Comparison of ENCODE assay signal across 8 cellular contexts in the genomic region with DNA sequence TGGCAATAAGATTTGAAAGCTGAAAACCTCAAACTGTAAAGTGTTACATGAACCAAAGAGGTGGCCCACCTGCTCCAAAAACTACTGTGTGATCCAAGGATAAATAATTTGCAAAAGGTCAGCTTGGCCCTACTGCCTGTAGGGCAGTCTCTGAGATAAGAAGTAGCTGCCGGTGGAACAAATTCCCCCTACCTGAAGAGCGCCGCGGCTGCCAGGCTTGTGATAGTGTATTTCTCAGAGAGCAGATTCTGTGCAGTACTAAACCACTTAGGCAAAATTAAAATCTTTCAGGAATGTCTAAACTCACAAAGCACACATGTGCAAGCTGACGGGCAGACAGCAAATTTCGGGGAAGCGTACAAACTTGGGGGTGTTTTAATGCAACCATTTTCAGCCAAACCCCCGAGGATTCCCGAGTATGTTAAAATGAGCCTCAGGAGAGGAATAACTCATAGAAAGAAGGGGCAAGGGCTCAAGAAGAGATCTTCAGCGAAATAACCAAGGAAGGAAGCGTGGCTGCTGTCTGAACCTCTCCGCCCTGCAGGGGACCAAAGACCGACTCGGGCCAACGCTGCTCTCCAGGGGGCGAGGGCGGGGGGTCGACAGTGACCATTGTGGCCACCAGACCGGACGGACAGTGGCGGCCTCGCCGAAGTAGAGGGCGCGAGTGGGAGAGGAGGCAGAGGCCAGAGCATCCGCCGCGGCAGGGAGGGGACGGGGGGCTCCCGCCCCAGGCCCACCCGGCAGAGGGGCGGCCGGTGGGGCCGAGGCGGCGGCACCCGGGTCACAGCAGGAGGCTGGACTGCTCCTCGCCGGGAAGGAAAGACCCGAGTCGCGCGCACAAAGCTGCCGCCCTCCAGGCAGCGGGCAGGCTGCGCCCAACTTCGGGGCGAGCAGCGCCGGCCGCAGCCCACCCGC. TPM values are rescaled to one million over a fixed set of nuclear protein-coding genes. Genes with fewer than 3 reads are reported as not detected.
DNase-seq lines count a peak whose midpoint lies in the region; ATAC-seq and TF ChIP-seq lines count a peak whose summit lies in the region.

No MANE protein-coding gene starts in this region.

- no peaks in the 10 kb centered on the region; the same call in 1 of the 2 replicates for H4K20me1 ChIP-seq in Karpas-422 (ENCODE audit: insufficient read depth, low read depth, low read length)

- no peaks in the 10 kb centered on the region; the same call in 1 of the 2 replicates for H3K9me2 ChIP-seq in Karpas-422 (replicated peaks; ENCODE audit: insufficient read depth, low read length)

- H3K36me3 ChIP-seq in Karpas-422 (ENCODE audit: insufficient read depth, low read length), result no peaks in the 10 kb centered on the region

- peak overlapping the region; percentile 79 for H3K9ac ChIP-seq in Karpas-422 (ENCODE audit: low read length)

- ATAC-seq in GM21717 (IDR thresholded peaks at IDR 0.05; ENCODE audit: unreplicated experiment), result peak; percentile 14

- peak overlapping the region; percentile 83 for H3K4me2 ChIP-seq in Karpas-422 (ENCODE audit: low read depth, low read length, poor library complexity, severe bottlenecking)

- no peaks in the 10 kb centered on the region for H3K27me3 ChIP-seq in Karpas-422 (ENCODE audit: low read length)

- no peaks in the 10 kb centered on the region for H3K9me3 ChIP-seq in Karpas-422 (ENCODE audit: low read length)

- H2AFZ ChIP-seq in Karpas-422 (ENCODE audit: low read length), result peak overlapping the region; percentile 98; the same call in 1 of the 2 replicates

- H3K4me3 ChIP-seq in Karpas-422 (ENCODE audit: low read length) (peak overlapping the region; percentile 83), fibroblast of the aortic adventitia (ENCODE audit: low read depth, low read length) (peak overlapping the region; percentile 84)

- DNase-seq in SIG-M5 treated with dmso at 0.1 percent for 504 hours (lab: John Stamatoyannopoulos, UW; ENCODE audit: unreplicated experiment) (peak; percentile 26), SIG-M5 (lab: John Stamatoyannopoulos, UW) (no peak), Karpas-422 (no peak), fibroblast of the aortic adventitia (ENCODE audit: low read depth) (peak; percentile 22), nucleus accumbens (lab: John Stamatoyannopoulos, UW) (peak in 29 of 56 donors; percentile 4 to 62 (median 24)), mucosa of gallbladder (ENCODE audit: low spot score) (no peak)
- peak; percentile 3 to 7 for DNase-seq in activated CD4-positive, alpha-beta T cell treated with anti-CD3 and anti-CD28 coated beads for 4 hours

- no peak overlapping the region for H3K27ac ChIP-seq in Karpas-422 (ENCODE audit: low read length)

- peaks cover 15% of the 10 kb centered on the region for H3K4me1 ChIP-seq in Karpas-422 (ENCODE audit: low read length)

- peak; percentile 19 for TF ChIP-seq CTCF in fibroblast of the aortic adventitia (IDR thresholded peaks at IDR 0.05; ENCODE audit: insufficient read depth, low read length)

- H3K79me2 ChIP-seq in Karpas-422 (ENCODE audit: low read length), result no peaks in the 10 kb centered on the region

RNA-seq across cellular contexts. Expression of gene HYCC1, which starts 0.9 kb away (rescaled TPM):
- total RNA-seq in Karpas-422 (2014; rRNA removed; shearing (Covaris generic); ENCODE audit: low replicate concordance), result 2.9 and 3.4 TPM in 2 replicates
- total RNA-seq in fibroblast of the aortic adventitia (ENCODE audit: low replicate concordance), result 113 and 264 TPM in 2 replicates
- 20.5 TPM for total RNA-seq in mucosa of gallbladder

Comparison
In these comparisons a context has a peak if more than half of its experiments do, and no peak if none do; other contexts are left out.
1. DNase-seq: peak in SIG-M5 treated with dmso at 0.1 percent for 504 hours (single experiment), activated CD4-positive, alpha-beta T cell treated with anti-CD3 and anti-CD28 coated beads for 4 hours (2 of 2), fibroblast of the aortic adventitia (single experiment) and nucleus accumbens (29 of 56); none in SIG-M5 (single experiment), Karpas-422 (single experiment) and mucosa of gallbladder (single experiment).